Comparison of ENCODE assay signal across 17 cellular contexts in the genomic region with DNA sequence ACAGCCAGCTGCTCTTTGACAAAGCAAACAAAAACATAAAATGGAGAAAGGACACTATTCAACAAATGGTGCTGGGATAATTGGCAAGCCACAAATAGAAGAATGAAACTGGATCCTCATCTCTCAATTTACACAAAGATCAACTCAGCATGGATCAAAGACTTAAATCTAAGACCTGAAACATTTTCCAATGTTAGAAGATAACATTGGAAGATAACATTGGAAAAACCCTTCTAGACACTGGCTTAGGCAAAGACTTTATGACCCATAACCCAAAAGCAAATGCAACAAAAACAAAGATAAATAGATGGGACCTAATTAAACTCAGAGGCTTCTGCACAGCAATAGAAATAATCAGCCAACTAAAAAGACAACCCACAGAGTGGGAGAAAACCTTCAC.
DNase-seq lines count a peak whose midpoint lies in the region; ATAC-seq, FAIRE-seq and TF ChIP-seq lines count a peak whose summit lies in the region.
"Had no signal": no experiment of that assay in that cellular context is flagged by ENCODE, and none has a peak within 500 bp of the region (broad histone marks: within the 10 kb centered on the region; RNA-seq: fewer than 3 reads in every experiment).

No MANE protein-coding gene starts in this region.

- H3K27me3 ChIP-seq in pancreas, result no peaks in the 10 kb centered on the region
- no peaks in the 10 kb centered on the region for H3K27me3 ChIP-seq in CD4-positive, alpha-beta memory T cell (ENCODE audit: insufficient read depth, low read length)
- H3K27me3 ChIP-seq: BE2C had no signal

- H3K27ac ChIP-seq in pancreas, result no peak overlapping the region
- no peak overlapping the region for H3K27ac ChIP-seq in CD4-positive, alpha-beta memory T cell (ENCODE audit: low read depth, low read length)

- H3K4me3 ChIP-seq in pancreas, result no peak overlapping the region
- no peak overlapping the region for H3K4me3 ChIP-seq in CD4-positive, alpha-beta memory T cell (ENCODE audit: low read length in 2 of 2)
- H3K4me3 ChIP-seq: GM23338 had no signal

- POLR2A ChIA-PET in CD4-positive, alpha-beta memory T cell (lab: Charles Lee; ENCODE audit: partially characterized antibody), result no interaction called here

- ATAC-seq in pancreas, result no peak
- ATAC-seq: GM23338, Panc1 had no signal

- H3K9me3 ChIP-seq in pancreas, result no peaks in the 10 kb centered on the region
- no peaks in the 10 kb centered on the region for H3K9me3 ChIP-seq in CD4-positive, alpha-beta memory T cell (ENCODE audit: control insufficient read depth in 1 of 2, low read length in 2 of 2)
- H3K9me3 ChIP-seq: BE2C had no signal

- no peak overlapping the region for H3K4me3 Mint-ChIP-seq in CD4-positive, alpha-beta memory T cell
- H3K4me3 Mint-ChIP-seq: CD4-positive, alpha-beta T cell; GM23338 had no signal

- no peak overlapping the region for H3K27ac Mint-ChIP-seq in CD4-positive, alpha-beta memory T cell
- H3K27ac Mint-ChIP-seq: CD4-positive, alpha-beta T cell; GM23338 had no signal

- no peaks in the 10 kb centered on the region for H3K36me3 ChIP-seq in pancreas
- H3K36me3 ChIP-seq in CD4-positive, alpha-beta memory T cell (ENCODE audit: insufficient read depth, low read length), result no peaks in the 10 kb centered on the region
- H3K36me3 ChIP-seq: BE2C had no signal

- H3K27me3 Mint-ChIP-seq in CD4-positive, alpha-beta memory T cell, result no peaks in the 10 kb centered on the region
- H3K27me3 Mint-ChIP-seq: CD4-positive, alpha-beta T cell had no signal

- no peak for TF ChIP-seq CTCF in pancreas (IDR thresholded peaks at IDR 0.05)

- H3K4me1 ChIP-seq in pancreas, result no peaks in the 10 kb centered on the region
- no peaks in the 10 kb centered on the region for H3K4me1 ChIP-seq in CD4-positive, alpha-beta memory T cell (ENCODE audit: insufficient read depth, low read length)
- H3K4me1 ChIP-seq: BE2C had no signal

- CTCF ChIA-PET in CD4-positive, alpha-beta memory T cell (lab: Charles Lee; ENCODE audit: partially characterized antibody), result no interaction called here

- H3K4me1 Mint-ChIP-seq in CD4-positive, alpha-beta memory T cell, result no peaks in the 10 kb centered on the region

- peak; percentile 5 for FAIRE-seq in pancreas (lab: Jason Lieb, UNC)
- FAIRE-seq: A204.1 had no signal

- peaks cover 0 to 15% (median 3%) of the 10 kb centered on the region in 8 donors for H3K9me3 Mint-ChIP-seq in CD4-positive, alpha-beta memory T cell

- intact Hi-C loops in pancreas (cut with DNase I), result no loop called here
- intact Hi-C loops in CD4-positive, alpha-beta memory T cell (cut with micrococcal nuclease), result no loop called here

- H3K36me3 Mint-ChIP-seq in CD4-positive, alpha-beta memory T cell, result no peaks in the 10 kb centered on the region

- peak; percentile 54 for DNase-seq in NCI-H510A treated with DMSO at 0.1 percent for 48 hours (lab: John Stamatoyannopoulos, UW)
- no peak for DNase-seq in NCI-H510A (lab: John Stamatoyannopoulos, UW)
- DNase-seq in NCI-H146 (lab: John Stamatoyannopoulos, UW), result peak; percentile 63
- DNase-seq in NCI-H69 (lab: John Stamatoyannopoulos, UW), result peak; percentile 91
- DNase-seq in pancreas, result no peak
- DNase-seq in activated gamma-delta T cell treated with Interleukin-2 at 50 U/mL for 16 hours, result no peak
- no peak for DNase-seq in CD4-positive, alpha-beta memory T cell
- no peak for DNase-seq in EL
- DNase-seq: BE2C; CD4-positive, alpha-beta T cell; GDM1; HCEC 1CT; NCI-H1436 treated with DMSO at 0.1 percent for 48 hours; NCI-H524 had no signal

Comparison
In these comparisons a context has a peak if more than half of its experiments do, and no peak if none do; other contexts are left out.
1. DNase-seq: peak in NCI-H510A treated with DMSO at 0.1 percent for 48 hours (single experiment), NCI-H146 (single experiment) and NCI-H69 (single experiment); none in NCI-H510A (single experiment), pancreas (0 of 6), activated gamma-delta T cell treated with Interleukin-2 at 50 U/mL for 16 hours (single experiment), CD4-positive, alpha-beta memory T cell (0 of 5) and EL (single experiment).